15 cellular contexts compared by ENCODE assay signal in genomic region chr1:66152034-66152433, GRCh38.
DNase-seq lines count a peak whose midpoint lies in the region; ATAC-seq and TF ChIP-seq lines count a peak whose summit lies in the region.
"Had no signal": no experiment of that assay in that cellular context is flagged by ENCODE, and none has a peak within 500 bp of the region (broad histone marks: within the 10 kb centered on the region; RNA-seq: fewer than 3 reads in every experiment).

No MANE protein-coding gene starts in this region.

- peak overlapping the region; percentile 75 for H3K27ac ChIP-seq in caudate nucleus (ENCODE audit: low read depth, low read length)
- H3K27ac ChIP-seq in gastroesophageal sphincter = no peak overlapping the region
- H3K27ac ChIP-seq: BLaER1 treated with 17β-estradiol and CSF1 and Interleukin-3, amounts not matched to agents 10 nM and 100 nM had no signal

- TF ChIP-seq CTCF in gastroesophageal sphincter (IDR thresholded peaks at IDR 0.05) = no peak

- ATAC-seq in GM21737 (IDR thresholded peaks at IDR 0.05; ENCODE audit: unreplicated experiment) = no peak
- ATAC-seq in gastroesophageal sphincter = no peak
- ATAC-seq: CD8-positive, alpha-beta T cell; GM23338; HCT116; HepG2 had no signal

- DNase-seq in caudate nucleus (lab: John Stamatoyannopoulos, UW) = no peak
- peak; percentile 74 for DNase-seq in globus pallidus (ENCODE audit: low spot score)
- DNase-seq in pons (ENCODE audit: low spot score) = peak; percentile 79
- DNase-seq in epidermal melanocyte (ENCODE audit: insufficient read length, low spot score) = no peak
- DNase-seq in GDM1 (lab: John Stamatoyannopoulos, UW) = no peak
- DNase-seq: CD8-positive, alpha-beta T cell; COR-L47; DMS 273 treated with DMSO at 0.1 percent for 48 hours; HFFc6 had no signal

- no peaks in the 10 kb centered on the region for H3K36me3 ChIP-seq in gastroesophageal sphincter
- H3K36me3 ChIP-seq: BLaER1 treated with 17β-estradiol and CSF1 and Interleukin-3, amounts not matched to agents 10 nM and 100 nM had no signal

- H3K4me1 ChIP-seq in gastroesophageal sphincter = no peaks in the 10 kb centered on the region
- H3K4me1 ChIP-seq: BLaER1 treated with 17β-estradiol and CSF1 and Interleukin-3, amounts not matched to agents 10 nM and 100 nM had no signal

- no peak overlapping the region for H3K4me3 ChIP-seq in gastroesophageal sphincter
- H3K4me3 ChIP-seq: BLaER1 treated with 17β-estradiol and CSF1 and Interleukin-3, amounts not matched to agents 10 nM and 100 nM; GM23338 had no signal

- TF ChIP-seq POLR2A in gastroesophageal sphincter (IDR thresholded peaks at IDR 0.05) = no peak

- no peak for TF ChIP-seq EP300 in gastroesophageal sphincter (IDR thresholded peaks at IDR 0.05)

- no peaks in the 10 kb centered on the region for H3K9me3 ChIP-seq in gastroesophageal sphincter
- H3K9me3 ChIP-seq: BLaER1 treated with 17β-estradiol and CSF1 and Interleukin-3, amounts not matched to agents 10 nM and 100 nM had no signal

- H3K27me3 ChIP-seq in gastroesophageal sphincter = no peaks in the 10 kb centered on the region
- H3K27me3 ChIP-seq: BLaER1 treated with 17β-estradiol and CSF1 and Interleukin-3, amounts not matched to agents 10 nM and 100 nM had no signal

Comparison
In these comparisons a context has a peak if more than half of its experiments do, and no peak if none do; other contexts are left out.
1. DNase-seq: peak in globus pallidus (single experiment) and pons (single experiment); none in caudate nucleus (0 of 61), epidermal melanocyte (single experiment) and GDM1 (single experiment).